Comparison of ENCODE assay signal across 9 cellular contexts in the genomic region with DNA sequence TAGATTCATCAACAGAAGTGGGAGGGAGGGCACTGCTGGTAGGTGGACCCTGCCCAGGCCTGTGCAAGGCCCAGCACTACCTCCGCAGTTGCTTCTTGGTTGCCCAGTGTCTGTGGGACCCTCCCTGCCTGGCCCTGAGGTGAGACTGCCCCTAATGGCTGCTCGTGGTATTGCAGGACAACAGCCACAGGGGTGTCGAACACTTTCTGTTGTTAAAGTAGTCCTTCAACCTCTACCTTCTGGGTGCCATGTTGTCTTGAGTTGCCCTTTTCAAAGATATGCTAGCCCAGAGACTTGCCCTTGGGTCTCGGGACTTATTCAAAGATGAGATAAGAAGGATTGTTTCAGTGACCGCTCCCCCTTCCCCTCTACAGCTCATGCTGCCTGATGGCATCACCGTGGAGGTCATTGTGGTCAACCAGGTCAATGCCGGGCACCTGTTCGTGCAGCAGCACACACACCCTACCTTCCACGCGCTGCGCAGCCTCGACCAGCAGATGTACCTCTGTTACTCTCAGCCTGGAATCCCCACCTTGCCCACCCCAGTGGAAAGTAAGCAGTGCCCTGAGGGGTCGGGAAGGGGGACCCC. TPM values are rescaled to one million over a fixed set of nuclear protein-coding genes. Genes with fewer than 3 reads are reported as not detected.
DNase-seq lines count a peak whose midpoint lies in the region; ATAC-seq, FAIRE-seq and TF ChIP-seq lines count a peak whose summit lies in the region.
"Had no signal": no experiment of that assay in that cellular context is flagged by ENCODE, and none has a peak within 500 bp of the region (broad histone marks: within the 10 kb centered on the region; RNA-seq: fewer than 3 reads in every experiment).

No MANE protein-coding gene starts in this region.

- H3K9me3 Mint-ChIP-seq in astrocyte (ENCODE audit: unreplicated experiment) = no peaks in the 10 kb centered on the region

- peaks cover 7% of the 10 kb centered on the region for H4K20me1 ChIP-seq in astrocyte (ENCODE audit: insufficient read depth, low read length)

- peak; percentile 71 for TF ChIP-seq CTCF in GM20000 (IDR thresholded peaks at IDR 0.05; ENCODE audit: extremely low read depth, missing control alignments)
- TF ChIP-seq CTCF in astrocyte (IDR thresholded peaks at IDR 0.05; ENCODE audit: insufficient read depth, low read depth, low read length) = peak; percentile 73

- H3K27me3 Mint-ChIP-seq in T-helper 17 cell (no peaks in the 10 kb centered on the region), astrocyte (ENCODE audit: low read depth, unreplicated experiment) (no peaks in the 10 kb centered on the region)

- H3K27ac ChIP-seq in astrocyte (ENCODE audit: low read depth, low read length) = no peak overlapping the region
- H3K27ac ChIP-seq: skin epidermis had no signal

- peaks cover 2% of the 10 kb centered on the region for H3K36me3 ChIP-seq in astrocyte (ENCODE audit: insufficient read depth, low read length)

- no peak overlapping the region for H3K4me2 ChIP-seq in astrocyte (ENCODE audit: low read length)

- H3K9ac ChIP-seq in astrocyte (ENCODE audit: low read length) = no peak overlapping the region

- H3K4me3 Mint-ChIP-seq in T-helper 17 cell (no peak overlapping the region), astrocyte (ENCODE audit: unreplicated experiment) (no peak overlapping the region)

- no peaks in the 10 kb centered on the region for H3K79me2 ChIP-seq in astrocyte (ENCODE audit: insufficient read depth, low read length)

- no peak overlapping the region for H2AFZ ChIP-seq in astrocyte (ENCODE audit: low read depth, low read length)

- peak; percentile 45 for DNase-seq in Ammon's horn (ENCODE audit: low spot score)
- DNase-seq in GM20000 (ENCODE audit: low spot score) = peak; percentile 74
- DNase-seq in T-helper 17 cell = peak; percentile 39 to 64 (median 44)
- no peak for DNase-seq in astrocyte (ENCODE audit: low read depth)
- DNase-seq in kidney tubule cell (ENCODE audit: low spot score) = peak; percentile 33
- DNase-seq in stimulated activated CD8-positive, alpha-beta memory T cell treated with anti-CD3 and anti-CD28 coated beads, Interleukin-12 subunit alpha, Interleukin-12 subunit beta, amount 100 ng/mL, for 1 hour (ENCODE audit: low read depth) = peak; percentile 56
- no peak for DNase-seq in cerebellar nuclear complex (lab: John Stamatoyannopoulos, UW)

- H3K27me3 ChIP-seq in astrocyte (ENCODE audit: insufficient read depth, low read length) = no peaks in the 10 kb centered on the region

- H3K27ac Mint-ChIP-seq in T-helper 17 cell (no peak overlapping the region), astrocyte (ENCODE audit: unreplicated experiment) (no peak overlapping the region)

- H3K4me3 ChIP-seq in astrocyte (ENCODE audit: insufficient read depth, low read depth, low read length) = no peak overlapping the region
- H3K4me3 ChIP-seq: skin epidermis had no signal

- peaks cover 4% of the 10 kb centered on the region for H3K36me3 Mint-ChIP-seq in T-helper 17 cell (ENCODE audit: low read depth)
- peaks cover 27% of the 10 kb centered on the region for H3K36me3 Mint-ChIP-seq in astrocyte (ENCODE audit: low read depth, unreplicated experiment)

- peak; percentile 78 for ATAC-seq in T-helper 17 cell
- ATAC-seq in GM19328 (IDR thresholded peaks at IDR 0.05; ENCODE audit: unreplicated experiment) = no peak

- FAIRE-seq in astrocyte (lab: Jason Lieb, UNC) = no peak

- H3K4me1 ChIP-seq in astrocyte (ENCODE audit: insufficient read depth, low read length) = no peaks in the 10 kb centered on the region

- H3K9me3 ChIP-seq in T-helper 17 cell (ENCODE audit: control insufficient read depth, low read length, poor library complexity, severe bottlenecking) (no peaks in the 10 kb centered on the region), astrocyte (ENCODE audit: insufficient read depth, low read depth, low read length) (peaks cover 3% of the 10 kb centered on the region)

- H3K4me1 Mint-ChIP-seq in T-helper 17 cell (no peaks in the 10 kb centered on the region), astrocyte (ENCODE audit: low read depth, unreplicated experiment) (peaks cover 3% of the 10 kb centered on the region)

RNA-seq across cellular contexts. Expression of gene AKAP1, which starts 29.1 kb away (rescaled TPM):
- total RNA-seq in T-helper 17 cell (10 to 100 TPM; 25.8 to 26.3 TPM), astrocyte (12.1 and 12.5 TPM in 2 replicates)

Comparison
In these comparisons a context has a peak if more than half of its experiments do, and no peak if none do; other contexts are left out.
1. DNase-seq: peak in Ammon's horn (single experiment), GM20000 (single experiment), T-helper 17 cell (3 of 3), kidney tubule cell (single experiment) and stimulated activated CD8-positive, alpha-beta memory T cell treated with anti-CD3 and anti-CD28 coated beads, Interleukin-12 subunit alpha, Interleukin-12 subunit beta, amount 100 ng/mL, for 1 hour (single experiment); none in astrocyte (single experiment) and cerebellar nuclear complex (0 of 2).